Comparison of ENCODE assay signal across 29 cellular contexts in the genomic region with DNA sequence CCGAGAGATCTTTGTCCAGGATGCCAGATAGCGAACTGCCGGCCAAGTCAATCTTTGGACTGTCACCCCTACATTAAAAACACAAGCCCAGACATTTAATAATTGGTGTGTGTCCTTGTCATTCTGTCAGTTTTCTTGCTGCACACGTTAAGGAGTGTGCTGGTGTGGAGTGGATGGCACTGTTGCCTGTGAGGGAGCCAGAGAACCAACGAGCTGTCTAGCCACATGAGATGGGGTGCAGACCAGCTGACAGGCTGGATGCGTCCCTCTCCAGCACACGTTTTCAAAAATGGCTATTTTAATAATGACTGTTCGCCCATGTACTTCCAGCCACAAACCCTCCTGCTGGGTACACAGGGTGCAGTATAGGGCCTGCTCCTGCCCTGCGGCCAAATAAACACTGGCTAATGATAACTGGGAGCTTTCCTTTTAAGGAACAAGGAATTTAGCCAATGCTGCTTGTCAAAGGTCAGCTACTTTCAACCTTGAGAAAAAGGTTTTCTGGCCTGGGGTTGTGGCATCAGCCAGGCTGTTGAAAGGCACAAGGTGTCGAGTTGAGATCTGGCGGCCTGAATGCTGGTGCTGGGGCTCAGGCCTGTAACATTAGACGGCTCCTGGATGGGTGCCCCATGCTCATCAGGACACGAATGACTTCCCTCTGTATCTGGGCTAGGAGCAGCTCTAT. TPM values are rescaled to one million over a fixed set of nuclear protein-coding genes. Genes with fewer than 3 reads are reported as not detected.
DNase-seq lines count a peak whose midpoint lies in the region; ATAC-seq, FAIRE-seq and TF ChIP-seq lines count a peak whose summit lies in the region.
"Had no signal": no experiment of that assay in that cellular context is flagged by ENCODE, and none has a peak within 500 bp of the region (broad histone marks: within the 10 kb centered on the region; RNA-seq: fewer than 3 reads in every experiment).

No MANE protein-coding gene starts in this region.

- POLR2A ChIA-PET in CD4-positive, alpha-beta T cell (lab: Charles Lee): no interaction called here
- POLR2A ChIA-PET in H1 (lab: Charles Lee; ENCODE audit: partially characterized antibody): no interaction called here
- POLR2A ChIA-PET in naive thymus-derived CD4-positive, alpha-beta T cell (lab: Charles Lee): no interaction called here

- no peak for TF ChIP-seq EP300 in H1 (IDR thresholded peaks at IDR 0.05; ENCODE audit: borderline replicate concordance in 1 of 2, low read depth in 2 of 2, low read length in 2 of 2)

- H3K36me3 ChIP-seq in CD4-positive, CD25-positive, alpha-beta regulatory T cell (ENCODE audit: control insufficient read depth, insufficient read depth, low read length): peaks cover 32% of the 10 kb centered on the region
- H3K36me3 ChIP-seq in H1 (ENCODE audit: control insufficient read depth in 2 of 4, insufficient read depth in 4 of 4, low read length in 3 of 4) (no peaks in the 10 kb centered on the region), H7 (replicated peaks; ENCODE audit: control insufficient read depth, insufficient read depth, low read length) (no peaks in the 10 kb centered on the region)
- peaks cover 0 to 35% (median 3%) of the 10 kb centered on the region in 3 experiments for H3K36me3 ChIP-seq in naive thymus-derived CD4-positive, alpha-beta T cell (ENCODE audit: control insufficient read depth in 2 of 3, insufficient read depth in 3 of 3, low read length in 3 of 3)
- H3K36me3 ChIP-seq: ascending aorta, esophagus muscularis mucosa, upper lobe of right lung had no signal

- ATAC-seq in CD4-positive, CD25-positive, alpha-beta regulatory T cell (ENCODE audit: low read depth in 2 of 2): no peak
- no peak for ATAC-seq in CD4-positive, alpha-beta T cell (ENCODE audit: poor library complexity)
- ATAC-seq in naive thymus-derived CD4-positive, alpha-beta T cell: no peak
- no peak for ATAC-seq in HG03432 (IDR thresholded peaks at IDR 0.05; ENCODE audit: unreplicated experiment)
- ATAC-seq: activated T-cell treated with anti-CD3 and anti-CD28 coated beads, Interleukin-2, amount 50 U/mL, for 72 hours; foreskin keratinocyte had no signal

- H2AFZ ChIP-seq in H1 (ENCODE audit: low read length): no peak overlapping the region

- no peaks in the 10 kb centered on the region for H3K27me3 ChIP-seq in CD4-positive, CD25-positive, alpha-beta regulatory T cell (ENCODE audit: control insufficient read depth, insufficient read depth, low read length)
- H3K27me3 ChIP-seq in CD4-positive, alpha-beta T cell (ENCODE audit: control insufficient read depth, insufficient read depth, low read length): no peaks in the 10 kb centered on the region
- no peaks in the 10 kb centered on the region for H3K27me3 ChIP-seq in H1 (replicated peaks in 1 of 4; ENCODE audit: control insufficient read depth in 3 of 4, extremely low read depth in 1 of 4, insufficient read depth in 3 of 4, low read length in 3 of 4)
- H3K27me3 ChIP-seq in naive thymus-derived CD4-positive, alpha-beta T cell (ENCODE audit: control insufficient read depth in 2 of 2, insufficient read depth in 2 of 2, low read length in 2 of 2): no peaks in the 10 kb centered on the region
- no peaks in the 10 kb centered on the region for H3K27me3 ChIP-seq in H7 (ENCODE audit: control insufficient read depth, insufficient read depth, low read length)
- H3K27me3 ChIP-seq: ascending aorta, esophagus muscularis mucosa, foreskin keratinocyte, spleen, upper lobe of right lung had no signal

- no peak overlapping the region for H3K56ac ChIP-seq in H1 (replicated peaks; ENCODE audit: insufficient read length, low read depth, low read length)

- H3K27ac ChIP-seq in CD4-positive, CD25-positive, alpha-beta regulatory T cell (ENCODE audit: insufficient read depth, low read length, poor library complexity, severe bottlenecking): no peak overlapping the region
- no peak overlapping the region for H3K27ac ChIP-seq in CD4-positive, alpha-beta T cell (ENCODE audit: low read depth, low read length)
- no peak overlapping the region for H3K27ac ChIP-seq in H1 (ENCODE audit: low read depth, low read length)
- H3K27ac ChIP-seq in naive thymus-derived CD4-positive, alpha-beta T cell (ENCODE audit: low read depth, low read length): no peak overlapping the region
- H3K27ac ChIP-seq: ascending aorta, esophagus muscularis mucosa, foreskin keratinocyte, RWPE1, SK-N-MC, spleen, upper lobe of right lung had no signal

- H2BK20ac ChIP-seq in H1 (ENCODE audit: low read length): no peak overlapping the region

- H3K36me3 Mint-ChIP-seq in CD4-positive, CD25-positive, alpha-beta regulatory T cell: peaks cover 18% of the 10 kb centered on the region
- peaks cover 64% of the 10 kb centered on the region for H3K36me3 Mint-ChIP-seq in CD4-positive, alpha-beta T cell (ENCODE audit: low read depth)
- peaks cover 0 to 18% (median 4%) of the 10 kb centered on the region in 5 donors for H3K36me3 Mint-ChIP-seq in naive thymus-derived CD4-positive, alpha-beta T cell

- no peak overlapping the region for H2BK120ac ChIP-seq in H1 (replicated peaks; ENCODE audit: low read depth, low read length)

- H3K4me3 ChIP-seq in CD4-positive, CD25-positive, alpha-beta regulatory T cell (ENCODE audit: low read depth, low read length): no peak overlapping the region
- H3K4me3 ChIP-seq in H1 (ENCODE audit: extremely low read depth in 1 of 4, insufficient read depth in 2 of 4, low read depth in 3 of 4, low read length in 4 of 4) (no peak overlapping the region), H7 (ENCODE audit: insufficient read depth, low read depth, low read length) (no peak overlapping the region)
- H3K4me3 ChIP-seq in naive thymus-derived CD4-positive, alpha-beta T cell (ENCODE audit: low read length): no peak overlapping the region
- H3K4me3 ChIP-seq: ascending aorta, esophagus muscularis mucosa, SK-N-MC, spleen, upper lobe of right lung had no signal

- no peak for DNase-seq in CD4-positive, CD25-positive, alpha-beta regulatory T cell
- no peak for DNase-seq in CD4-positive, alpha-beta T cell
- no peak for DNase-seq in H1 (ENCODE audit: low read depth in 1 of 2, low spot score in 2 of 2)
- no peak for DNase-seq in naive thymus-derived CD4-positive, alpha-beta T cell
- no peak for DNase-seq in H7
- no peak for DNase-seq in NCI-H1694 treated with DMSO at 0.1 percent for 48 hours (lab: John Stamatoyannopoulos, UW)
- DNase-seq: activated CD4-positive, CD25-positive, alpha-beta regulatory T cell treated with anti-CD3 and anti-CD28 coated beads, Interleukin-2, amount 50 U/mL, for 72 hours; activated naive CD8-positive, alpha-beta T cell treated with anti-CD3 and anti-CD28 coated beads, Interleukin-2, amount 10 ng/mL, durations not matched to agents 7 days and 5 days; activated T-cell treated with anti-CD3 and anti-CD28 coated beads, Interleukin-2, amount 50 U/mL, for 72 hours; dermis blood vessel endothelial cell; foreskin keratinocyte; hippocampal formation; NCI-H1092; NCI-H187; NCI-H2171; NCI-H510A; occipital lobe; retina; spleen; upper lobe of right lung had no signal

- no peak overlapping the region for H3K14ac ChIP-seq in H1 (ENCODE audit: insufficient read length)

- no peak overlapping the region for H2BK12ac ChIP-seq in H1 (ENCODE audit: low read depth, low read length)

- TF ChIP-seq RAD21 in H1 (IDR thresholded peaks at IDR 0.05 in 1 of 2, conservative IDR thresholded peaks at IDR 0.05 in 1 of 2; ENCODE audit: low read depth in 2 of 2, low read length in 2 of 2): no peak

- H3K9me3 Mint-ChIP-seq in CD4-positive, CD25-positive, alpha-beta regulatory T cell: no peaks in the 10 kb centered on the region
- no peaks in the 10 kb centered on the region for H3K9me3 Mint-ChIP-seq in CD4-positive, alpha-beta T cell
- peaks cover 0 to 3% (median 0%) of the 10 kb centered on the region in 11 donors for H3K9me3 Mint-ChIP-seq in naive thymus-derived CD4-positive, alpha-beta T cell
- H3K9me3 Mint-ChIP-seq: activated naive CD8-positive, alpha-beta T cell treated with anti-CD3 and anti-CD28 coated beads, Interleukin-2, amount 10 ng/mL, durations not matched to agents 7 days and 5 days; activated T-cell treated with anti-CD3 and anti-CD28 coated beads, Interleukin-2, amount 50 U/mL, for 72 hours; CD14-positive monocyte; central memory CD8-positive, alpha-beta T cell; IgD-negative memory B cell; T-helper 1 cell treated with Interleukin-12 subunit alpha and Interleukin-12 subunit beta and Interleukin-4 antibody, amounts not matched to agents 30 μg/mL and 1 μg/mL, for 36 hours had no signal

- H4K8ac ChIP-seq in H1 (ENCODE audit: extremely low read depth, insufficient read depth, low read length): no peak overlapping the region

- TF ChIP-seq CTCF in CD4-positive, alpha-beta T cell (IDR thresholded peaks at IDR 0.05): no peak
- TF ChIP-seq CTCF in H1 (IDR thresholded peaks at IDR 0.05; ENCODE audit: control extremely low read depth in 1 of 3, insufficient read depth in 1 of 3, low read depth in 1 of 3, low read length in 3 of 3): no peak

- CTCF ChIA-PET in CD4-positive, alpha-beta T cell (lab: Charles Lee): no interaction called here
- CTCF ChIA-PET in H1 (lab: Charles Lee; ENCODE audit: partially characterized antibody): no interaction called here
- CTCF ChIA-PET in naive thymus-derived CD4-positive, alpha-beta T cell (lab: Charles Lee): no interaction called here

- no peak overlapping the region for H3K9ac ChIP-seq in H1 (replicated peaks in 1 of 4; ENCODE audit: extremely low read depth in 1 of 4, low read depth in 3 of 4, low read length in 3 of 4)

- no peak overlapping the region for H3K18ac ChIP-seq in H1 (ENCODE audit: extremely low read depth, low read length)

- no peaks in the 10 kb centered on the region for H3K27me3 Mint-ChIP-seq in CD4-positive, CD25-positive, alpha-beta regulatory T cell
- H3K27me3 Mint-ChIP-seq in CD4-positive, alpha-beta T cell: no peaks in the 10 kb centered on the region
- H3K27me3 Mint-ChIP-seq in naive thymus-derived CD4-positive, alpha-beta T cell: no peaks in the 10 kb centered on the region
- H3K27me3 Mint-ChIP-seq: activated naive CD8-positive, alpha-beta T cell treated with anti-CD3 and anti-CD28 coated beads, Interleukin-2, amount 10 ng/mL, durations not matched to agents 7 days and 5 days; central memory CD8-positive, alpha-beta T cell; IgD-negative memory B cell had no signal

- peaks cover 5 to 43% (median 18%) of the 10 kb centered on the region in 4 donors for H3K4me1 Mint-ChIP-seq in CD4-positive, CD25-positive, alpha-beta regulatory T cell
- peaks cover 14% of the 10 kb centered on the region for H3K4me1 Mint-ChIP-seq in CD4-positive, alpha-beta T cell (ENCODE audit: low read depth)
- peaks cover 0 to 31% (median 5%) of the 10 kb centered on the region in 7 donors for H3K4me1 Mint-ChIP-seq in naive thymus-derived CD4-positive, alpha-beta T cell

- H2BK5ac ChIP-seq in H1 (ENCODE audit: low read depth, low read length): no peak overlapping the region

- H3K4me2 ChIP-seq in H1 (ENCODE audit: insufficient read depth in 1 of 2, low read depth in 2 of 2, low read length in 2 of 2): no peak overlapping the region

- no peaks in the 10 kb centered on the region for H3K9me3 ChIP-seq in CD4-positive, CD25-positive, alpha-beta regulatory T cell (ENCODE audit: control insufficient read depth in 2 of 2, low read length in 2 of 2)
- H3K9me3 ChIP-seq in CD4-positive, alpha-beta T cell (ENCODE audit: control insufficient read depth, low read length): no peaks in the 10 kb centered on the region
- H3K9me3 ChIP-seq in H1 (ENCODE audit: insufficient read depth in 2 of 2, low read depth in 1 of 2, low read length in 1 of 2): no peaks in the 10 kb centered on the region
- H3K9me3 ChIP-seq in naive thymus-derived CD4-positive, alpha-beta T cell (ENCODE audit: control insufficient read depth in 2 of 3, low read length in 3 of 3): no peaks in the 10 kb centered on the region
- H3K9me3 ChIP-seq: ascending aorta, esophagus muscularis mucosa, spleen, upper lobe of right lung had no signal

- no peaks in the 10 kb centered on the region for H3K79me1 ChIP-seq in H1 (ENCODE audit: low read depth, low read length)

- H3K27ac Mint-ChIP-seq in CD4-positive, CD25-positive, alpha-beta regulatory T cell: peak overlapping the region in 2 of 3 donors; percentile 57 to 74
- H3K27ac Mint-ChIP-seq in CD4-positive, alpha-beta T cell: peak overlapping the region; percentile 67
- H3K27ac Mint-ChIP-seq in naive thymus-derived CD4-positive, alpha-beta T cell: peak overlapping the region in 6 of 9 donors; percentile 6 to 87 (median 64)
- H3K27ac Mint-ChIP-seq: activated naive CD8-positive, alpha-beta T cell treated with anti-CD3 and anti-CD28 coated beads, Interleukin-2, amount 10 ng/mL, durations not matched to agents 7 days and 5 days; T-helper 1 cell treated with Interleukin-12 subunit alpha and Interleukin-12 subunit beta and Interleukin-4 antibody, amounts not matched to agents 30 μg/mL and 1 μg/mL, for 36 hours had no signal

- H3K4me3 Mint-ChIP-seq in CD4-positive, CD25-positive, alpha-beta regulatory T cell: no peak overlapping the region
- no peak overlapping the region for H3K4me3 Mint-ChIP-seq in CD4-positive, alpha-beta T cell
- H3K4me3 Mint-ChIP-seq in naive thymus-derived CD4-positive, alpha-beta T cell: no peak overlapping the region
- H3K4me3 Mint-ChIP-seq: activated naive CD8-positive, alpha-beta T cell treated with anti-CD3 and anti-CD28 coated beads, Interleukin-2, amount 10 ng/mL, durations not matched to agents 7 days and 5 days; CD14-positive monocyte; central memory CD8-positive, alpha-beta T cell; IgD-negative memory B cell; T-helper 1 cell treated with Interleukin-12 subunit alpha and Interleukin-12 subunit beta and Interleukin-4 antibody, amounts not matched to agents 30 μg/mL and 1 μg/mL, for 36 hours had no signal

- FAIRE-seq in H1 (lab: Jason Lieb, UNC): peak; percentile 13

- H3K4me1 ChIP-seq in CD4-positive, CD25-positive, alpha-beta regulatory T cell (ENCODE audit: control insufficient read depth, insufficient read depth, low read length, poor library complexity, severe bottlenecking): peaks cover 12% of the 10 kb centered on the region
- H3K4me1 ChIP-seq in H1 (replicated peaks in 1 of 4; ENCODE audit: control insufficient read depth in 3 of 4, insufficient read depth in 4 of 4, low read length in 3 of 4): peaks cover 0 to 4% (median 1%) of the 10 kb centered on the region in 4 experiments; a peak in 2 of 7 replicates
- H3K4me1 ChIP-seq in naive thymus-derived CD4-positive, alpha-beta T cell (ENCODE audit: control insufficient read depth in 2 of 2, insufficient read depth in 2 of 2, low read length in 2 of 2): no peaks in the 10 kb centered on the region
- H3K4me1 ChIP-seq: ascending aorta, esophagus muscularis mucosa, foreskin keratinocyte, upper lobe of right lung had no signal

- H2BK15ac ChIP-seq in H1 (ENCODE audit: low read length): no peak overlapping the region

- no peak overlapping the region for H4K91ac ChIP-seq in H1 (replicated peaks; ENCODE audit: insufficient read length, low read length)

- no peak overlapping the region for H3K4ac ChIP-seq in H1 (replicated peaks; ENCODE audit: insufficient read length, low read depth, low read length)

- H3K23ac ChIP-seq in H1 (ENCODE audit: insufficient read length): no peak overlapping the region

- H2AK5ac ChIP-seq in H1 (ENCODE audit: low read depth, low read length): no peak overlapping the region

- H3K79me2 ChIP-seq in H1 (ENCODE audit: control insufficient read depth in 1 of 2, insufficient read depth in 2 of 2, low read length in 2 of 2): no peaks in the 10 kb centered on the region

- H4K5ac ChIP-seq in H1 (ENCODE audit: insufficient read length, low read depth, low read length): no peak overlapping the region

- TF ChIP-seq POLR2A in H1 (IDR thresholded peaks at IDR 0.05; ENCODE audit: control extremely low read depth in 1 of 2, low read depth in 2 of 2, low read length in 2 of 2): no peak

- no peaks in the 10 kb centered on the region for H3K23me2 ChIP-seq in H1 (ENCODE audit: low read depth, low read length)

- H4K20me1 ChIP-seq in H1 (replicated peaks in 1 of 2; ENCODE audit: control insufficient read depth in 1 of 2, insufficient read depth in 2 of 2, low read length in 2 of 2): no peaks in the 10 kb centered on the region

- 87% methylated on average over 10 of the region's 13 CpGs; no CpG with 5 or more reads in 1 of the 2 experiments for whole genome bisulfite sequencing in H1 (ENCODE audit: extremely low coverage in 1 of 2, insufficient coverage in 1 of 2, insufficient read length in 1 of 2, insufficient replicate concordance in 2 of 2, low coverage in 1 of 2, low lambda C conversion rate in 2 of 2, missing lambda C conversion rate in 1 of 2), 2 experiments

- intact Hi-C loops in CD4-positive, alpha-beta T cell (cut with DNase I, micrococcal nuclease): no loop called here
- intact Hi-C loops in naive thymus-derived CD4-positive, alpha-beta T cell (cut with micrococcal nuclease): loop anchor here in 1 of 2 donors (10.0 kb wide), 1 partner anchor 496 kb away; no protein-coding TSS in a partner anchor

RNA-seq across cellular contexts. Expression of a gene that starts 54.0 kb away (rescaled TPM):
- total RNA-seq in CD4-positive, CD25-positive, alpha-beta regulatory T cell: not detected
- polyA plus RNA-seq in CD4-positive, CD25-positive, alpha-beta regulatory T cell: not detected
- total RNA-seq in CD4-positive, alpha-beta T cell: under 1 TPM in 1 of 2 experiments, not detected in 1; 0.14 TPM
- total RNA-seq in H1 (2021; fragmentation: NEBNext Ultra II Directional; extraction: Animal tissue kit (Norgen Biotek cat#: 25700)): 2.1 and 2.4 TPM in 2 replicates
- polyA plus RNA-seq in H1 (2011; rRNA removed): 1.7 and 1.8 TPM in 2 replicates
- 2.8 TPM for polyA plus RNA-seq in H1 (2011; cell fraction: cytosol; rRNA removed)
- polyA plus RNA-seq in H1 (2011; cell fraction: nucleus; rRNA removed): 2.7 TPM
- polyA plus RNA-seq in H1 (2012, experiment 1 of 2): 1.2 to 1.9 TPM (median 1.5 TPM) in 4 replicates
- 0.73 TPM for polyA plus RNA-seq in H1 (2012, experiment 2 of 2)
- polyA plus RNA-seq in H1 (2013, experiment 1 of 2): 1.3 TPM
- polyA plus RNA-seq in H1 (2013, experiment 2 of 2): 1.2 TPM
- polyA minus RNA-seq in H1 (2011; rRNA and poly(A)+ RNA removed): 2.6 TPM in 2 replicates
- polyA minus RNA-seq in H1 (2011; cell fraction: cytosol; rRNA and poly(A)+ RNA removed): 1.2 TPM
- 1.8 TPM for polyA minus RNA-seq in H1 (2011; cell fraction: nucleus; rRNA and poly(A)+ RNA removed)
- under 1 TPM in 1 of 5 experiments, not detected in 4; 0.10 TPM for total RNA-seq in naive thymus-derived CD4-positive, alpha-beta T cell
- under 1 TPM in 1 of 2 donors, not detected in 1; 0.04 TPM for polyA plus RNA-seq in naive thymus-derived CD4-positive, alpha-beta T cell
- 2.3 and 3.0 TPM in 2 replicates for total RNA-seq in H7 (2014; rRNA removed; shearing (Covaris generic))
- polyA plus RNA-seq: CD14-positive monocyte, IgD-negative memory B cell had no signal
